ENCODE assay signal across 25 cellular contexts in genomic region chrX:123085311-123085940, GRCh38.
DNase-seq lines count a peak whose midpoint lies in the region; ATAC-seq, FAIRE-seq and TF ChIP-seq lines count a peak whose summit lies in the region.
"Had no signal": no experiment of that assay in that cellular context is flagged by ENCODE, and none has a peak within 500 bp of the region (broad histone marks: within the 10 kb centered on the region; RNA-seq: fewer than 3 reads in every experiment).

No MANE protein-coding gene starts in this region.

- H3K4me3 ChIP-seq in breast epithelium, result no peak overlapping the region
- H3K4me3 ChIP-seq in choroid plexus epithelial cell (ENCODE audit: low read depth, low read length), result no peak overlapping the region
- H3K4me3 ChIP-seq in left lung, result no peak overlapping the region
- H3K4me3 ChIP-seq: hepatocyte, prostate gland, SK-N-MC had no signal

- CTCF ChIA-PET in MCF 10A (lab: Yijun Ruan, JAX), result no interaction called here

- H3K4me3 Mint-ChIP-seq in MCF 10A (ENCODE audit: unreplicated experiment), result no peak overlapping the region
- H3K4me3 Mint-ChIP-seq: activated naive CD8-positive, alpha-beta T cell treated with anti-CD3 and anti-CD28 coated beads for 36 hours; activated T-helper 17 cell treated with anti-CD3 and anti-CD28 coated beads, Interleukin-2, amount 50 U/mL, for 72 hours; B cell; IgD-negative memory B cell had no signal

- no peak for TF ChIP-seq CTCF in MCF 10A (IDR thresholded peaks at IDR 0.05; ENCODE audit: unreplicated experiment)
- no peak for TF ChIP-seq CTCF in breast epithelium (IDR thresholded peaks at IDR 0.05)
- no peak for TF ChIP-seq CTCF in choroid plexus epithelial cell (conservative IDR thresholded peaks at IDR 0.05; ENCODE audit: low read depth, low read length)
- no peak for TF ChIP-seq CTCF in left lung (IDR thresholded peaks at IDR 0.05)
- no peak for TF ChIP-seq CTCF in D721Med (IDR thresholded peaks at IDR 0.05; ENCODE audit: insufficient read depth, missing control alignments)

- no peak overlapping the region for H3K27ac ChIP-seq in breast epithelium
- no peak overlapping the region for H3K27ac ChIP-seq in left lung
- H3K27ac ChIP-seq: 22Rv1, hepatocyte, HL-60, prostate gland, SK-N-MC had no signal

- H3K27me3 ChIP-seq in breast epithelium (no peaks in the 10 kb centered on the region), left lung (no peaks in the 10 kb centered on the region)
- H3K27me3 ChIP-seq: hepatocyte had no signal

- H3K27me3 Mint-ChIP-seq in MCF 10A (ENCODE audit: insufficient read depth, unreplicated experiment), result no peaks in the 10 kb centered on the region
- H3K27me3 Mint-ChIP-seq: activated naive CD8-positive, alpha-beta T cell treated with anti-CD3 and anti-CD28 coated beads for 36 hours; activated T-helper 17 cell treated with anti-CD3 and anti-CD28 coated beads, Interleukin-2, amount 50 U/mL, for 72 hours; B cell; IgD-negative memory B cell had no signal

- H3K4me1 ChIP-seq in breast epithelium (no peaks in the 10 kb centered on the region), left lung (no peaks in the 10 kb centered on the region)
- H3K4me1 ChIP-seq: prostate gland had no signal

- peaks cover 19% of the 10 kb centered on the region for H3K9me3 Mint-ChIP-seq in MCF 10A (ENCODE audit: unreplicated experiment)
- H3K9me3 Mint-ChIP-seq: activated naive CD8-positive, alpha-beta T cell treated with anti-CD3 and anti-CD28 coated beads for 36 hours; activated T-helper 17 cell treated with anti-CD3 and anti-CD28 coated beads, Interleukin-2, amount 50 U/mL, for 72 hours had no signal

- H3K36me3 ChIP-seq in breast epithelium (no peaks in the 10 kb centered on the region), left lung (no peaks in the 10 kb centered on the region)
- H3K36me3 ChIP-seq: prostate gland had no signal

- peaks cover 43% of the 10 kb centered on the region for H3K4me1 Mint-ChIP-seq in MCF 10A (ENCODE audit: insufficient read depth, unreplicated experiment)
- H3K4me1 Mint-ChIP-seq: activated naive CD8-positive, alpha-beta T cell treated with anti-CD3 and anti-CD28 coated beads for 36 hours; activated T-helper 17 cell treated with anti-CD3 and anti-CD28 coated beads, Interleukin-2, amount 50 U/mL, for 72 hours; B cell; IgD-negative memory B cell had no signal

- H3K9me3 ChIP-seq in breast epithelium (peaks cover 0 to 5% of the 10 kb centered on the region in 2 donors), left lung (no peaks in the 10 kb centered on the region)
- H3K9me3 ChIP-seq: prostate gland had no signal

- H3K36me3 Mint-ChIP-seq in MCF 10A (ENCODE audit: insufficient read depth, unreplicated experiment), result peaks cover 6% of the 10 kb centered on the region
- H3K36me3 Mint-ChIP-seq: activated naive CD8-positive, alpha-beta T cell treated with anti-CD3 and anti-CD28 coated beads for 36 hours had no signal

- POLR2A ChIA-PET in MCF 10A (lab: Yijun Ruan, JAX), result interaction anchor here (0.9 kb wide), 1 partner anchor 110 kb away, joined by 3 read pairs; no protein-coding TSS in a partner anchor

- no peak for FAIRE-seq in D721Med (lab: Jason Lieb, UNC)

- DNase-seq in MCF 10A (ENCODE audit: unreplicated experiment) (no peak), breast epithelium (ENCODE audit: low spot score in 2 of 2) (no peak), choroid plexus epithelial cell (ENCODE audit: low read depth) (peak; percentile 42), left lung (no peak), NCI-H2081 (lab: John Stamatoyannopoulos, UW) (no peak), D721Med (ENCODE audit: insufficient read length, low spot score) (no peak)
- DNase-seq in activated CD8-positive, alpha-beta memory T cell treated with anti-CD3 and anti-CD28 coated beads, Interleukin-2, amount 50 U/mL, for 4 hours, result no peak
- DNase-seq: activated naive CD8-positive, alpha-beta T cell treated with anti-CD3 and anti-CD28 coated beads for 36 hours; DND-41; foreskin melanocyte; GOT3; left cardiac atrium; NCI-H510A; stimulated activated CD4-positive, alpha-beta T cell treated with anti-CD3 and anti-CD28 coated beads, Interleukin-2, amount 100 ng/mL, for 48 hours; stimulated activated naive CD4-positive, alpha-beta T cell; T-helper 2 cell had no signal

- intact Hi-C loops in MCF 10A (cut with micrococcal nuclease), result loop anchor here (10.0 kb wide), 1 partner anchor 339 kb away; no protein-coding TSS in a partner anchor
- intact Hi-C loops in breast epithelium (cut with DNase I; ENCODE audit: low total_unique reads), result no loop called here
- intact Hi-C loops in left lung (cut with DNase I), result no loop called here

- no peak for TF ChIP-seq POLR2A in breast epithelium (IDR thresholded peaks at IDR 0.05)

- ATAC-seq in left lung (peak; percentile 79), HG03565 (IDR thresholded peaks at IDR 0.05; ENCODE audit: unreplicated experiment) (no peak)
- ATAC-seq: activated T-helper 17 cell treated with anti-CD3 and anti-CD28 coated beads, Interleukin-2, amount 50 U/mL, for 72 hours had no signal

- BruUV-seq in MCF 10A (replicated peaks; lab: Mats Ljungman, UMichigan), result no TSS peak

- H3K27ac Mint-ChIP-seq in MCF 10A (ENCODE audit: low read depth, unreplicated experiment), result peak overlapping the region; percentile 77
- H3K27ac Mint-ChIP-seq: activated naive CD8-positive, alpha-beta T cell treated with anti-CD3 and anti-CD28 coated beads for 36 hours; activated T-helper 17 cell treated with anti-CD3 and anti-CD28 coated beads, Interleukin-2, amount 50 U/mL, for 72 hours; B cell had no signal
